In the genomic region with DNA sequence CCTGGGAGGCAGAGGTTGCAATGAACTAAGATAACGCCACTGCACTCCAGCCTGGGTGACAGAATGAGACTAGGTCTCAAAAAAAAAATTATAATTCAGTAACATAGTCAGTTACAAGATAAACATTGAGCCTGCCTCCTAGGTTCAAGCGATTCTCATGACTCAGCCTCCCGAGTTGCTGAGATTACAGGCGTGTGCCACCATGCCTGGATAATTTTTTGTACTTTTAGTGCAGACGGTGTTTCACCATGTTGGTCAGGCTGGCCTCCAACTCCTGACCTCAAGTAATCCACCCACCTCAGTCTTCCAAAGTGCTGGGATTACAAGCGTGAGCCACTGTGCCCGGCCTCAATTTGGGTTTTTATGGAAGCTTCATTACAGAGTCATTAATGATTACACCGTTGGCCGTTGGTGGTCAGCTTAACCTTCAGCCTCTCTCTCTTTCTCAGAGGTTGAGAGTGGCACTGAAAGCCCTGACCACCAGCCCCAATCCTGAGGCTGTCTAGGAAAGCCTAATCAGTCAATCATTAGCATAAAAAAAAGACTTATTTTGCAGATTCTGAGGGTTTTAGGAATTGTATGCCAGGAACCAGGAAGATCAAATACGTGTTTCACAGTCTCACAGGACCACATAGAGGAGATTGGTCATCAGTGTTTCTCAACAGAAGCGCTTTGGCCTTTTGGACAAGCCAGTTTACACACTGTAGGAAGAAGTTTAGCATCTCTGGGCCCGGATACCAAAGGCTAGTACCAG, we compare ENCODE assay signal across 9 cellular contexts. TPM values are rescaled to one million over a fixed set of nuclear protein-coding genes. Genes with fewer than 3 reads are reported as not detected.
A peak's percentile ranks its signal among the peaks of the same experiment; 100 is the strongest.
DNase-seq lines count a peak whose midpoint lies in the region; ATAC-seq and TF ChIP-seq lines count a peak whose summit lies in the region.
"Had no signal": no experiment of that assay in that cellular context is flagged by ENCODE, and none has a peak within 500 bp of the region (broad histone marks: within the 10 kb centered on the region; RNA-seq: fewer than 3 reads in every experiment).

No MANE protein-coding gene starts in this region.

- no peak for ATAC-seq in activated T-cell treated with anti-CD3 and anti-CD28 coated beads, Interleukin-2, amount 50 U/mL, for 4 hours
- ATAC-seq in stimulated activated memory B cell treated with anti-CD40 and anti-IgM and Interleukin-4, amounts not matched to agents 10 μg/mL and 1 μg/mL and 100 μg/mL, for 72 hours = no peak
- ATAC-seq in activated CD4-positive, CD25-positive, alpha-beta regulatory T cell treated with anti-CD3 and anti-CD28 coated beads, Interleukin-2, amount 50 U/mL, for 24 hours = no peak
- ATAC-seq in HG03025 (IDR thresholded peaks at IDR 0.05; ENCODE audit: low FRiP score, unreplicated experiment) (no peak), GM18873 (IDR thresholded peaks at IDR 0.05; ENCODE audit: low FRiP score, unreplicated experiment) (no peak)

- H3K9me2 ChIP-seq in SK-N-SH = no peaks in the 10 kb centered on the region

- no peaks in the 10 kb centered on the region for H3K9me3 ChIP-seq in SK-N-SH

- no peaks in the 10 kb centered on the region for H3K36me3 Mint-ChIP-seq in activated T-cell treated with anti-CD3 and anti-CD28 coated beads, Interleukin-2, amount 50 U/mL, for 4 hours (ENCODE audit: insufficient read depth)
- H3K36me3 Mint-ChIP-seq in stimulated activated memory B cell treated with anti-CD40 and anti-IgM and Interleukin-4, amounts not matched to agents 10 μg/mL and 1 μg/mL and 100 μg/mL, for 72 hours = no peaks in the 10 kb centered on the region

- 0 out of 4 replicates have a peak, but pooled peaks cover 0 to 5% of the 10 kb centered on the region in 2 experiments for H3K4me1 ChIP-seq in SK-N-SH (ENCODE audit: control insufficient read depth in 1 of 2, insufficient read depth in 2 of 2, low read depth in 1 of 2, low read length in 1 of 2)

- H3K79me2 ChIP-seq in SK-N-SH (ENCODE audit: insufficient read depth) = peaks cover 12% of the 10 kb centered on the region

- CTCF ChIA-PET in SK-N-SH (lab: Yijun Ruan, JAX) = interaction anchor here (0.6 to 1.9 kb wide), 5 partner anchors 40 to 277 kb away, joined by 3 to 10 read pairs (median 5); no protein-coding TSS in a partner anchor

- H3K9me3 Mint-ChIP-seq in activated T-cell treated with anti-CD3 and anti-CD28 coated beads, Interleukin-2, amount 50 U/mL, for 4 hours = no peaks in the 10 kb centered on the region
- no peaks in the 10 kb centered on the region for H3K9me3 Mint-ChIP-seq in stimulated activated memory B cell treated with anti-CD40 and anti-IgM and Interleukin-4, amounts not matched to agents 10 μg/mL and 1 μg/mL and 100 μg/mL, for 72 hours

- H3K27ac ChIP-seq in SK-N-SH (ENCODE audit: low read depth in 2 of 2, low read length in 1 of 2) = no peak overlapping the region

- peaks cover 6% of the 10 kb centered on the region for H3K4me1 Mint-ChIP-seq in activated T-cell treated with anti-CD3 and anti-CD28 coated beads, Interleukin-2, amount 50 U/mL, for 4 hours (ENCODE audit: low read depth)
- peaks cover 32% of the 10 kb centered on the region for H3K4me1 Mint-ChIP-seq in stimulated activated memory B cell treated with anti-CD40 and anti-IgM and Interleukin-4, amounts not matched to agents 10 μg/mL and 1 μg/mL and 100 μg/mL, for 72 hours

- no peak overlapping the region for H2AFZ ChIP-seq in SK-N-SH (ENCODE audit: low read depth)

- no peaks in the 10 kb centered on the region for H3K27me3 Mint-ChIP-seq in activated T-cell treated with anti-CD3 and anti-CD28 coated beads, Interleukin-2, amount 50 U/mL, for 4 hours (ENCODE audit: low read depth)
- no peaks in the 10 kb centered on the region for H3K27me3 Mint-ChIP-seq in stimulated activated memory B cell treated with anti-CD40 and anti-IgM and Interleukin-4, amounts not matched to agents 10 μg/mL and 1 μg/mL and 100 μg/mL, for 72 hours

- TF ChIP-seq EP300 in SK-N-SH (IDR thresholded peaks at IDR 0.05; ENCODE audit: borderline replicate concordance in 1 of 2, low read depth in 1 of 2, low read length in 1 of 2) = no peak

- H3K4me3 Mint-ChIP-seq in activated T-cell treated with anti-CD3 and anti-CD28 coated beads, Interleukin-2, amount 50 U/mL, for 4 hours = peak overlapping the region; percentile 86
- H3K4me3 Mint-ChIP-seq in stimulated activated memory B cell treated with anti-CD40 and anti-IgM and Interleukin-4, amounts not matched to agents 10 μg/mL and 1 μg/mL and 100 μg/mL, for 72 hours = peak overlapping the region; percentile 71

- DNase-seq in activated T-cell treated with anti-CD3 and anti-CD28 coated beads, Interleukin-2, amount 50 U/mL, for 4 hours = no peak
- DNase-seq in activated T-cell treated with anti-CD3 and anti-CD28 coated beads for 4 hours (no peak), SK-N-SH (no peak), fibroblast of mammary gland (ENCODE audit: low read depth) (peak; percentile 8)
- DNase-seq: NCI-H1105 treated with DMSO at 0.1 percent for 48 hours had no signal

- POLR2A ChIA-PET in SK-N-SH (lab: Yijun Ruan, JAX) = interaction anchor here (2.1 kb wide), 1 partner anchor 55 kb away, joined by 18 read pairs; no protein-coding TSS in a partner anchor

- TF ChIP-seq RAD21 in SK-N-SH (IDR thresholded peaks at IDR 0.05; ENCODE audit: low read length) = no peak

- no peak overlapping the region for H3K9ac ChIP-seq in SK-N-SH

- no peaks in the 10 kb centered on the region for H4K20me1 ChIP-seq in SK-N-SH (ENCODE audit: insufficient read depth)

- no peaks in the 10 kb centered on the region for H3K27me3 ChIP-seq in SK-N-SH (ENCODE audit: insufficient read depth)

- no peaks in the 10 kb centered on the region for H3K36me3 ChIP-seq in SK-N-SH (replicated peaks in 1 of 2; ENCODE audit: control insufficient read depth in 1 of 2, insufficient read depth in 2 of 2, low read length in 1 of 2)

- 94% methylated on average over 12 of the region's 12 CpGs for WGBS in SK-N-SH (ENCODE audit: low lambda C conversion rate)

- H3K27ac Mint-ChIP-seq in stimulated activated memory B cell treated with anti-CD40 and anti-IgM and Interleukin-4, amounts not matched to agents 10 μg/mL and 1 μg/mL and 100 μg/mL, for 72 hours = peak overlapping the region; percentile 91

- TF ChIP-seq CTCF in SK-N-SH (IDR thresholded peaks at IDR 0.05) = no peak
- no peak for TF ChIP-seq CTCF in fibroblast of mammary gland (conservative IDR thresholded peaks at IDR 0.05; ENCODE audit: control insufficient read depth, insufficient read depth, low read depth, low read length)

- H3K4me2 ChIP-seq in SK-N-SH = peak overlapping the region; percentile 85; the same call in 1 of the 2 replicates

- no peaks in the 10 kb centered on the region for H3F3A ChIP-seq in SK-N-SH (replicated peaks; ENCODE audit: insufficient read depth)

- H3K4me3 ChIP-seq in SK-N-SH (ENCODE audit: low read depth in 2 of 2, low read length in 1 of 2) (no peak overlapping the region; a peak in 1 of 4 replicates), fibroblast of mammary gland (ENCODE audit: control insufficient read depth, low read depth, low read length) (no peak overlapping the region)

TF ChIP-seq in SK-N-SH, 30 proteins besides CTCF, POLR2A, EP300 and RAD21:
- TF ChIP-seq GATA2 (CRISPR knock-in tag; IDR thresholded peaks at IDR 0.05) (no peak), TEAD4 (IDR thresholded peaks at IDR 0.05; ENCODE audit: borderline replicate concordance, insufficient read depth) (no peak), NRF1 (IDR thresholded peaks at IDR 0.05; ENCODE audit: low read depth, low read length) (no peak), NFIC (IDR thresholded peaks at IDR 0.05; ENCODE audit: borderline replicate concordance) (no peak), MEF2A (IDR thresholded peaks at IDR 0.05; ENCODE audit: borderline replicate concordance, low read depth) (no peak), RXRA (IDR thresholded peaks at IDR 0.05; ENCODE audit: borderline replicate concordance, low read depth) (no peak), FOXJ3 (CRISPR knock-in tag; IDR thresholded peaks at IDR 0.05) (no peak), ELF1 (IDR thresholded peaks at IDR 0.05) (no peak), FOSL2 (IDR thresholded peaks at IDR 0.05; ENCODE audit: borderline replicate concordance, low read depth) (no peak), FOXM1 (IDR thresholded peaks at IDR 0.05; ENCODE audit: low read depth) (no peak)
- TF ChIP-seq, protein P1, sequence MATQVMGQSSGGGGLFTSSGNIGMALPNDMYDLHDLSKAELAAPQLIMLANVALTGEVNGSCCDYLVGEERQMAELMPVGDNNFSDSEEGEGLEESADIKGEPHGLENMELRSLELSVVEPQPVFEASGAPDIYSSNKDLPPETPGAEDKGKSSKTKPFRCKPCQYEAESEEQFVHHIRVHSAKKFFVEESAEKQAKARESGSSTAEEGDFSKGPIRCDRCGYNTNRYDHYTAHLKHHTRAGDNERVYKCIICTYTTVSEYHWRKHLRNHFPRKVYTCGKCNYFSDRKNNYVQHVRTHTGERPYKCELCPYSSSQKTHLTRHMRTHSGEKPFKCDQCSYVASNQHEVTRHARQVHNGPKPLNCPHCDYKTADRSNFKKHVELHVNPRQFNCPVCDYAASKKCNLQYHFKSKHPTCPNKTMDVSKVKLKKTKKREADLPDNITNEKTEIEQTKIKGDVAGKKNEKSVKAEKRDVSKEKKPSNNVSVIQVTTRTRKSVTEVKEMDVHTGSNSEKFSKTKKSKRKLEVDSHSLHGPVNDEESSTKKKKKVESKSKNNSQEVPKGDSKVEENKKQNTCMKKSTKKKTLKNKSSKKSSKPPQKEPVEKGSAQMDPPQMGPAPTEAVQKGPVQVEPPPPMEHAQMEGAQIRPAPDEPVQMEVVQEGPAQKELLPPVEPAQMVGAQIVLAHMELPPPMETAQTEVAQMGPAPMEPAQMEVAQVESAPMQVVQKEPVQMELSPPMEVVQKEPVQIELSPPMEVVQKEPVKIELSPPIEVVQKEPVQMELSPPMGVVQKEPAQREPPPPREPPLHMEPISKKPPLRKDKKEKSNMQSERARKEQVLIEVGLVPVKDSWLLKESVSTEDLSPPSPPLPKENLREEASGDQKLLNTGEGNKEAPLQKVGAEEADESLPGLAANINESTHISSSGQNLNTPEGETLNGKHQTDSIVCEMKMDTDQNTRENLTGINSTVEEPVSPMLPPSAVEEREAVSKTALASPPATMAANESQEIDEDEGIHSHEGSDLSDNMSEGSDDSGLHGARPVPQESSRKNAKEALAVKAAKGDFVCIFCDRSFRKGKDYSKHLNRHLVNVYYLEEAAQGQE (IDR thresholded peaks at IDR 0.05; ENCODE audit: low read depth, low read length) = no peak

RNA-seq across cellular contexts. Expression of a gene that starts 1.3 kb away (rescaled TPM):
- total RNA-seq in activated T-cell treated with anti-CD3 and anti-CD28 coated beads, Interleukin-2, amount 50 U/mL, for 4 hours = 1 to 10 TPM; 1.9 to 3.0 (median 2.9) TPM
- polyA plus RNA-seq in SK-N-SH (2012; rRNA removed) = 10.4 and 10.9 TPM in 2 replicates
- polyA plus RNA-seq in SK-N-SH (2012; cell fraction: cytosol; rRNA removed) = 7.0 and 8.0 TPM in 2 replicates
- polyA plus RNA-seq in SK-N-SH (2012; cell fraction: nucleus; rRNA removed) = 54.8 and 61.1 TPM in 2 replicates
